ENCODE assay signal across 17 cellular contexts in genomic region chr1:205037539-205037938, GRCh38. TPM values are rescaled to one million over a fixed set of nuclear protein-coding genes. Genes with fewer than 3 reads are reported as not detected.
DNase-seq lines count a peak whose midpoint lies in the region; ATAC-seq, FAIRE-seq and TF ChIP-seq lines count a peak whose summit lies in the region.
"Had no signal": no experiment of that assay in that cellular context is flagged by ENCODE, and none has a peak within 500 bp of the region (broad histone marks: within the 10 kb centered on the region; RNA-seq: fewer than 3 reads in every experiment).

No MANE protein-coding gene starts in this region.

- H3K27ac ChIP-seq in adrenal gland: peak overlapping the region in 1 of 5 donors; percentile 18
- peak overlapping the region in 1 of 2 donors; percentile 38 for H3K27ac ChIP-seq in liver (ENCODE audit: low read depth in 1 of 2, low read length in 2 of 2)
- no peak overlapping the region for H3K27ac ChIP-seq in pancreas
- H3K27ac ChIP-seq: BLaER1 had no signal

- H3K4me1 ChIP-seq in adrenal gland (replicated peaks in 1 of 2): peaks cover 0 to 7% of the 10 kb centered on the region in 2 donors
- peaks cover 12 to 40% (median 32%) of the 10 kb centered on the region in 4 donors for H3K4me1 ChIP-seq in liver (ENCODE audit: control insufficient read depth in 4 of 4, insufficient read depth in 4 of 4, low read length in 3 of 4)
- no peaks in the 10 kb centered on the region for H3K4me1 ChIP-seq in pancreas
- H3K4me1 ChIP-seq: Caco-2 had no signal

- H3K4me3 ChIP-seq in adrenal gland (no peak overlapping the region), liver (ENCODE audit: low read depth in 1 of 3, low read length in 3 of 3) (no peak overlapping the region), pancreas (no peak overlapping the region)
- H3K4me3 ChIP-seq: BLaER1 had no signal

- peak in 3 of 4 donors; percentile 23 to 53 (median 31) for ATAC-seq in pancreas
- no peak for ATAC-seq in HG02870 (IDR thresholded peaks at IDR 0.05; ENCODE audit: unreplicated experiment)
- ATAC-seq: HCT116 had no signal

- H3K36me3 ChIP-seq in adrenal gland (replicated peaks in 1 of 2): no peaks in the 10 kb centered on the region
- no peaks in the 10 kb centered on the region for H3K36me3 ChIP-seq in liver (ENCODE audit: control insufficient read depth in 4 of 4, insufficient read depth in 3 of 4, low read depth in 1 of 4, low read length in 3 of 4)
- no peaks in the 10 kb centered on the region for H3K36me3 ChIP-seq in pancreas
- H3K36me3 ChIP-seq: BLaER1 had no signal

- H3K4me1 Mint-ChIP-seq in activated naive CD8-positive, alpha-beta T cell treated with anti-CD3 and anti-CD28 coated beads for 36 hours: no peaks in the 10 kb centered on the region
- H3K4me1 Mint-ChIP-seq: CD8-positive, alpha-beta memory T cell had no signal

- H3K9ac ChIP-seq in liver (ENCODE audit: low read depth in 1 of 2, low read length in 2 of 2): no peak overlapping the region
- H3K9ac ChIP-seq: BLaER1 had no signal

- WGBS in adrenal gland, 4 donors: 59 to 82% (median 63%) methylated on average over 7 to 9 of the region's 9 CpGs
- 43% methylated on average over 9 of the region's 9 CpGs for WGBS in liver
- WGBS in pancreas, 2 donors: 53 to 55% methylated on average over 9 of the region's 9 CpGs

- no peak for TF ChIP-seq CTCF in adrenal gland (IDR thresholded peaks at IDR 0.05)
- no peak for TF ChIP-seq CTCF in liver (IDR thresholded peaks at IDR 0.05; ENCODE audit: low read depth, low read length, missing input control)
- no peak for TF ChIP-seq CTCF in pancreas (IDR thresholded peaks at IDR 0.05)

- no peak overlapping the region for H3K4me3 Mint-ChIP-seq in activated naive CD8-positive, alpha-beta T cell treated with anti-CD3 and anti-CD28 coated beads for 36 hours
- H3K4me3 Mint-ChIP-seq: CD8-positive, alpha-beta memory T cell had no signal

- no peaks in the 10 kb centered on the region for H3K36me3 Mint-ChIP-seq in activated naive CD8-positive, alpha-beta T cell treated with anti-CD3 and anti-CD28 coated beads for 36 hours

- TF ChIP-seq RAD21 in liver (IDR thresholded peaks at IDR 0.05): peak in 1 of 2 donors; percentile 60

- no peaks in the 10 kb centered on the region for H3K9me3 Mint-ChIP-seq in activated naive CD8-positive, alpha-beta T cell treated with anti-CD3 and anti-CD28 coated beads for 36 hours

- H3K27me3 Mint-ChIP-seq in activated naive CD8-positive, alpha-beta T cell treated with anti-CD3 and anti-CD28 coated beads for 36 hours: peaks cover 27% of the 10 kb centered on the region

- DNase-seq in adrenal gland (peak; percentile 40 to 84 (median 65)), globus pallidus (ENCODE audit: low spot score) (peak; percentile 76), pancreas (peak in 1 of 6 donors; percentile 8), NCI-H446 treated with DMSO at 0.1 percent for 48 hours (lab: John Stamatoyannopoulos, UW) (no peak), NCI-H1417 treated with DMSO at 0.1 percent for 48 hours (lab: John Stamatoyannopoulos, UW) (no peak)
- no peak for DNase-seq in activated naive CD8-positive, alpha-beta T cell treated with anti-CD3 and anti-CD28 coated beads for 36 hours
- DNase-seq: 8988T; AML-193; Caco-2; CD8-positive, alpha-beta memory T cell; DND-41; GDM1 had no signal

- no peak for TF ChIP-seq POLR2A in adrenal gland (IDR thresholded peaks at IDR 0.05)

- H3K27ac Mint-ChIP-seq in activated naive CD8-positive, alpha-beta T cell treated with anti-CD3 and anti-CD28 coated beads for 36 hours: no peak overlapping the region
- H3K27ac Mint-ChIP-seq: CD8-positive, alpha-beta memory T cell had no signal

- FAIRE-seq in pancreas (lab: Jason Lieb, UNC): no peak
- FAIRE-seq: GM12892 had no signal

- H3K9me3 ChIP-seq in adrenal gland (replicated peaks in 1 of 3): no peaks in the 10 kb centered on the region
- no peaks in the 10 kb centered on the region for H3K9me3 ChIP-seq in liver (ENCODE audit: control insufficient read depth in 4 of 4, low read length in 3 of 4)
- no peaks in the 10 kb centered on the region for H3K9me3 ChIP-seq in pancreas
- H3K9me3 ChIP-seq: BLaER1, Caco-2 had no signal

- intact Hi-C loops in adrenal gland (cut with DNase I) (no loop called here), pancreas (cut with DNase I) (no loop called here)

- H3K27me3 ChIP-seq in adrenal gland (no peaks in the 10 kb centered on the region), liver (ENCODE audit: control insufficient read depth in 4 of 4, insufficient read depth in 4 of 4, low read length in 3 of 4) (no peaks in the 10 kb centered on the region), pancreas (no peaks in the 10 kb centered on the region)

TF ChIP-seq in liver, 16 proteins besides CTCF, POLR2A, EP300 and RAD21:
- TF ChIP-seq, protein P1, sequence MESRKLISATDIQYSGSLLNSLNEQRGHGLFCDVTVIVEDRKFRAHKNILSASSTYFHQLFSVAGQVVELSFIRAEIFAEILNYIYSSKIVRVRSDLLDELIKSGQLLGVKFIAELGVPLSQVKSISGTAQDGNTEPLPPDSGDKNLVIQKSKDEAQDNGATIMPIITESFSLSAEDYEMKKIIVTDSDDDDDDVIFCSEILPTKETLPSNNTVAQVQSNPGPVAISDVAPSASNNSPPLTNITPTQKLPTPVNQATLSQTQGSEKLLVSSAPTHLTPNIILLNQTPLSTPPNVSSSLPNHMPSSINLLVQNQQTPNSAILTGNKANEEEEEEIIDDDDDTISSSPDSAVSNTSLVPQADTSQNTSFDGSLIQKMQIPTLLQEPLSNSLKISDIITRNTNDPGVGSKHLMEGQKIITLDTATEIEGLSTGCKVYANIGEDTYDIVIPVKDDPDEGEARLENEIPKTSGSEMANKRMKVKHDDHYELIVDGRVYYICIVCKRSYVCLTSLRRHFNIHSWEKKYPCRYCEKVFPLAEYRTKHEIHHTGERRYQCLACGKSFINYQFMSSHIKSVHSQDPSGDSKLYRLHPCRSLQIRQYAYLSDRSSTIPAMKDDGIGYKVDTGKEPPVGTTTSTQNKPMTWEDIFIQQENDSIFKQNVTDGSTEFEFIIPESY (IDR thresholded peaks at IDR 0.05): no peak
- TF ChIP-seq JUND (IDR thresholded peaks at IDR 0.05) (peak; percentile 75), HNF4A (conservative IDR thresholded peaks at IDR 0.05) (peak; percentile 79 to 95), REST (IDR thresholded peaks at IDR 0.05) (no peak), SP1 (IDR thresholded peaks at IDR 0.05) (peak; percentile 95), ATF3 (IDR thresholded peaks at IDR 0.05) (peak; percentile 66), FOXA1 (IDR thresholded peaks at IDR 0.05) (no peak), RXRA (IDR thresholded peaks at IDR 0.05) (peak; percentile 58 to 78), TAF1 (conservative IDR thresholded peaks at IDR 0.05) (no peak), MAX (IDR thresholded peaks at IDR 0.05) (no peak), FOXA2 (IDR thresholded peaks at IDR 0.05) (peak; percentile 66), HNF4G (IDR thresholded peaks at IDR 0.05) (peak; percentile 84), GABPA (IDR thresholded peaks at IDR 0.05 in 1 of 2, conservative IDR thresholded peaks at IDR 0.05 in 1 of 2) (no peak), NR2F2 (IDR thresholded peaks at IDR 0.05) (no peak), YY1 (IDR thresholded peaks at IDR 0.05) (peak; percentile 36), EGR1 (IDR thresholded peaks at IDR 0.05; ENCODE audit: low read depth in 2 of 2) (no peak)

RNA-seq across cellular contexts. Expression of gene CNTN2, which starts 5.5 kb away (rescaled TPM):
- 1 to 10 TPM in 3 of 8 donors, under 1 TPM in 4, not detected in 1; 0.08 to 3.2 (median 0.84) TPM for total RNA-seq in adrenal gland
- under 1 TPM; 0.27 to 0.72 (median 0.37) TPM for polyA plus RNA-seq in adrenal gland
- under 1 TPM; 0.05 to 0.17 TPM for total RNA-seq in liver
- polyA plus RNA-seq in liver: under 1 TPM; 0.17 to 0.25 TPM
- total RNA-seq in pancreas: under 1 TPM in 5 of 6 donors, not detected in 1; 0.09 to 0.44 (median 0.25) TPM
- under 1 TPM; 0.09 to 0.27 TPM for polyA plus RNA-seq in pancreas
- total RNA-seq in activated naive CD8-positive, alpha-beta T cell treated with anti-CD3 and anti-CD28 coated beads for 36 hours: not detected
- total RNA-seq: Caco-2; CD8-positive, alpha-beta memory T cell had no signal
- polyA plus RNA-seq: CD8-positive, alpha-beta memory T cell had no signal

RNA-seq across cellular contexts. Expression of gene TMEM81, which starts 46.7 kb away (rescaled TPM):
- 1 to 10 TPM; 1.9 to 5.0 (median 3.4) TPM for total RNA-seq in adrenal gland
- 1 to 10 TPM; 3.8 to 4.8 (median 3.9) TPM for polyA plus RNA-seq in adrenal gland
- total RNA-seq in liver: 1 to 10 TPM in 1 of 2 donors, under 1 TPM in 1; 0.98 to 2.8 TPM
- under 1 TPM; 0.78 to 0.81 TPM for polyA plus RNA-seq in liver
- 1 to 10 TPM in 4 of 6 donors, under 1 TPM in 2; 0.67 to 2.5 (median 1.2) TPM for total RNA-seq in pancreas
- polyA plus RNA-seq in pancreas: 1 to 10 TPM; 2.0 to 2.4 TPM
- 1 to 10 TPM; 1.5 to 2.4 TPM for total RNA-seq in activated naive CD8-positive, alpha-beta T cell treated with anti-CD3 and anti-CD28 coated beads for 36 hours

Comparison
In these comparisons a context has a peak if more than half of its experiments do, and no peak if none do; other contexts are left out.
1. DNase-seq: peak in adrenal gland (7 of 7) and globus pallidus (single experiment); none in NCI-H446 treated with DMSO at 0.1 percent for 48 hours (single experiment), activated naive CD8-positive, alpha-beta T cell treated with anti-CD3 and anti-CD28 coated beads for 36 hours (single experiment) and NCI-H1417 treated with DMSO at 0.1 percent for 48 hours (single experiment).